In genomic region chr6:116387374-116387773, GRCh38 we compare ENCODE assay signal across 8 cellular contexts. TPM values are rescaled to one million over a fixed set of nuclear protein-coding genes. Genes with fewer than 3 reads are reported as not detected.
DNase-seq lines count a peak whose midpoint lies in the region; ATAC-seq and FAIRE-seq lines count a peak whose summit lies in the region.

No MANE protein-coding gene starts in this region.

- peak; percentile 67 for ATAC-seq in GM21360 (IDR thresholded peaks at IDR 0.05; ENCODE audit: unreplicated experiment)
- ATAC-seq in HG03460 (IDR thresholded peaks at IDR 0.05; ENCODE audit: unreplicated experiment) = peak; percentile 61

- FAIRE-seq in frontal cortex (lab: Jason Lieb, UNC) = no peak

- DNase-seq in CD1c-positive myeloid dendritic cell (ENCODE audit: extremely low spot score) (peak; percentile 87), dermis blood vessel endothelial cell (peak; percentile 38), frontal cortex (ENCODE audit: low spot score in 2 of 2) (no peak), NCI-H2029 treated with DMSO at 0.1 percent for 48 hours (lab: John Stamatoyannopoulos, UW) (no peak), putamen (ENCODE audit: low spot score) (no peak), cerebellar cortex (ENCODE audit: low spot score) (no peak)

RNA-seq across cellular contexts. Expression of gene DSE, which starts 16.6 kb away (rescaled TPM):
- total RNA-seq in dermis blood vessel endothelial cell (6.0 and 8.3 TPM in 2 replicates), frontal cortex (20.4 TPM)

Comparison
In these comparisons a context has a peak if more than half of its experiments do, and no peak if none do; other contexts are left out.
1. DNase-seq: peak in CD1c-positive myeloid dendritic cell (single experiment) and dermis blood vessel endothelial cell (single experiment); none in frontal cortex (0 of 2), NCI-H2029 treated with DMSO at 0.1 percent for 48 hours (single experiment), putamen (single experiment) and cerebellar cortex (single experiment).